Comparison of ENCODE assay signal across 21 cellular contexts in the genomic region with DNA sequence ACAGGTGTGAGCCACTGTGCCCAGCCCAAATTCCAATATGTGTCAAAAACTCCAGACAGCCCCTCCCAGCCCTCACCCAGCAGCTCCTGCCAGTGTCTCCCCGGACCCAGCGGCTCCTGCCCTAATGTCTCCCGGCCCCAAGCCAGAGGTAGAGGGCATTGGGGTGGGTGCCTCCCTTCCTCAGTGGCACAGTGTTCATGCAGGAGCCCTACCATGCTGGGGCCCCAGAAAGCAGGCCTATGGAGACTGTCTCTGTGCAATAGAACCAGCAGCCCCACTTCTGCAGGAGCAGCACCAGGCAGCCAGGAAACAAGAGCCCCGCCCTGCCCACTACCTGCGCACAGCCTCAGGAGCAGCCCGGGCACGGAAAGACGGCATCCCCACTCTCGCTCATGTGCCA.
A peak's percentile ranks its signal among the peaks of the same experiment; 100 is the strongest.
DNase-seq lines count a peak whose midpoint lies in the region; ATAC-seq, FAIRE-seq and TF ChIP-seq lines count a peak whose summit lies in the region.
"Had no signal": no experiment of that assay in that cellular context is flagged by ENCODE, and none has a peak within 500 bp of the region (broad histone marks: within the 10 kb centered on the region; RNA-seq: fewer than 3 reads in every experiment).

No MANE protein-coding gene starts in this region.

- no peak overlapping the region for H3K56ac ChIP-seq in H1 (replicated peaks; ENCODE audit: insufficient read length, low read depth, low read length)

- no peak for FAIRE-seq in H1 (lab: Jason Lieb, UNC)
- FAIRE-seq: A204.1, H54, K562 had no signal

- TF ChIP-seq POLR2A in H1 (IDR thresholded peaks at IDR 0.05; ENCODE audit: control extremely low read depth in 1 of 2, low read depth in 2 of 2, low read length in 2 of 2), result no peak
- no peak for TF ChIP-seq POLR2A in spleen (IDR thresholded peaks at IDR 0.05)

- H3K27ac ChIP-seq in H1 (ENCODE audit: low read depth, low read length) (no peak overlapping the region), lower lobe of right lung (no peak overlapping the region), spleen (no peak overlapping the region)
- H3K27ac ChIP-seq: GM23248, HL-60 had no signal

- no peak overlapping the region for H3K9ac ChIP-seq in H1 (replicated peaks in 1 of 4; ENCODE audit: extremely low read depth in 1 of 4, low read depth in 3 of 4, low read length in 3 of 4)
- H3K9ac ChIP-seq: GM23248 had no signal

- H3K27me3 ChIP-seq in H1 (replicated peaks in 1 of 4; ENCODE audit: control insufficient read depth in 3 of 4, extremely low read depth in 1 of 4, insufficient read depth in 3 of 4, low read length in 3 of 4), result no peaks in the 10 kb centered on the region
- H3K27me3 ChIP-seq in lower lobe of right lung (ENCODE audit: low read depth), result no peaks in the 10 kb centered on the region
- H3K27me3 ChIP-seq in spleen (replicated peaks in 1 of 7), result no peaks in the 10 kb centered on the region
- H3K27me3 ChIP-seq: BE2C had no signal

- no peak overlapping the region for H3K4me2 ChIP-seq in H1 (ENCODE audit: insufficient read depth in 1 of 2, low read depth in 2 of 2, low read length in 2 of 2)

- H4K20me1 ChIP-seq in H1 (replicated peaks in 1 of 2; ENCODE audit: control insufficient read depth in 1 of 2, insufficient read depth in 2 of 2, low read length in 2 of 2), result peaks cover under 1 to 2% of the 10 kb centered on the region in 2 experiments

- no peak overlapping the region for H3K4me3 ChIP-seq in H1 (ENCODE audit: extremely low read depth in 1 of 4, insufficient read depth in 2 of 4, low read depth in 3 of 4, low read length in 4 of 4)
- H3K4me3 ChIP-seq in lower lobe of right lung, result no peak overlapping the region
- H3K4me3 ChIP-seq in spleen, result no peak overlapping the region
- H3K4me3 ChIP-seq: GM23248, K562 had no signal

- no peak overlapping the region for H2BK120ac ChIP-seq in H1 (replicated peaks; ENCODE audit: low read depth, low read length)

- H2BK5ac ChIP-seq in H1 (ENCODE audit: low read depth, low read length), result no peak overlapping the region

- peaks cover 0 to 3% of the 10 kb centered on the region in 2 experiments; a peak in 1 of 4 replicates for H3K79me2 ChIP-seq in H1 (ENCODE audit: control insufficient read depth in 1 of 2, insufficient read depth in 2 of 2, low read length in 2 of 2)

- CTCF ChIA-PET in H1 (lab: Charles Lee; ENCODE audit: partially characterized antibody), result interaction anchor here (1.4 kb wide), 1 partner anchor 138 kb away, joined by 3 read pairs; no protein-coding TSS in a partner anchor

- H3K4me3 Mint-ChIP-seq in central memory CD8-positive, alpha-beta T cell, result no peak overlapping the region
- H3K4me3 Mint-ChIP-seq: CD4-positive, alpha-beta T cell had no signal

- no peak overlapping the region for H3K23ac ChIP-seq in H1 (ENCODE audit: insufficient read length)

- H3K23me2 ChIP-seq in H1 (ENCODE audit: low read depth, low read length), result no peaks in the 10 kb centered on the region

- peak overlapping the region; percentile 71 for H3K27ac Mint-ChIP-seq in central memory CD8-positive, alpha-beta T cell (ENCODE audit: low read depth)
- H3K27ac Mint-ChIP-seq: CD4-positive, alpha-beta T cell had no signal

- H3K9me3 Mint-ChIP-seq in central memory CD8-positive, alpha-beta T cell, result no peaks in the 10 kb centered on the region
- H3K9me3 Mint-ChIP-seq: CD4-positive, alpha-beta T cell had no signal

- H2AFZ ChIP-seq in H1 (ENCODE audit: low read length), result no peak overlapping the region
- H2AFZ ChIP-seq: GM23248 had no signal

- H2AK5ac ChIP-seq in H1 (ENCODE audit: low read depth, low read length), result no peak overlapping the region

- intact Hi-C loops in lower lobe of right lung (cut with DNase I), result no loop called here
- intact Hi-C loops in spleen (cut with DNase I; ENCODE audit: low total_unique reads), result loop anchor here (10.0 kb wide), 2 partner anchors 112 to 302 kb away; no protein-coding TSS in a partner anchor

- TF ChIP-seq CTCF in H1 (IDR thresholded peaks at IDR 0.05; ENCODE audit: control extremely low read depth in 1 of 3, insufficient read depth in 1 of 3, low read depth in 1 of 3, low read length in 3 of 3), result no peak
- TF ChIP-seq CTCF in lower lobe of right lung (IDR thresholded peaks at IDR 0.05), result no peak
- no peak for TF ChIP-seq CTCF in spleen (IDR thresholded peaks at IDR 0.05 in 8 of 11, conservative IDR thresholded peaks at IDR 0.05 in 3 of 11)

- H3K9me3 ChIP-seq in H1 (ENCODE audit: insufficient read depth in 2 of 2, low read depth in 1 of 2, low read length in 1 of 2) (no peaks in the 10 kb centered on the region), lower lobe of right lung (no peaks in the 10 kb centered on the region), spleen (no peaks in the 10 kb centered on the region)
- H3K9me3 ChIP-seq: BE2C had no signal

- no peak overlapping the region for H3K4ac ChIP-seq in H1 (replicated peaks; ENCODE audit: insufficient read length, low read depth, low read length)

- POLR2A ChIA-PET in H1 (lab: Charles Lee; ENCODE audit: partially characterized antibody), result interaction anchor here (1.4 kb wide), 1 partner anchor 8 kb away, joined by 3 read pairs; no protein-coding TSS in a partner anchor

- H3K27me3 Mint-ChIP-seq in central memory CD8-positive, alpha-beta T cell, result no peaks in the 10 kb centered on the region
- H3K27me3 Mint-ChIP-seq: CD4-positive, alpha-beta T cell had no signal

- H2BK20ac ChIP-seq in H1 (ENCODE audit: low read length), result no peak overlapping the region

- H3K36me3 ChIP-seq in H1 (ENCODE audit: control insufficient read depth in 2 of 4, insufficient read depth in 4 of 4, low read length in 3 of 4) (no peaks in the 10 kb centered on the region), lower lobe of right lung (peaks cover 4% of the 10 kb centered on the region), spleen (peaks cover 0 to 9% (median 0%) of the 10 kb centered on the region in 6 donors)
- H3K36me3 ChIP-seq: BE2C had no signal

- H3K79me1 ChIP-seq in H1 (ENCODE audit: low read depth, low read length), result no peaks in the 10 kb centered on the region; the same call in 1 of the 2 replicates

- TF ChIP-seq EP300 in H1 (IDR thresholded peaks at IDR 0.05; ENCODE audit: borderline replicate concordance in 1 of 2, low read depth in 2 of 2, low read length in 2 of 2), result no peak

- ATAC-seq in central memory CD8-positive, alpha-beta T cell (replicated peaks; ENCODE audit: extremely low read depth, poor library complexity, severe bottlenecking), result no peak
- ATAC-seq in lower lobe of right lung (no peak), GM19351 (IDR thresholded peaks at IDR 0.05; ENCODE audit: unreplicated experiment) (no peak)
- ATAC-seq: K562 had no signal

- peaks cover 50% of the 10 kb centered on the region for H3K4me1 Mint-ChIP-seq in central memory CD8-positive, alpha-beta T cell

- TF ChIP-seq RAD21 in H1 (IDR thresholded peaks at IDR 0.05 in 1 of 2, conservative IDR thresholded peaks at IDR 0.05 in 1 of 2; ENCODE audit: low read depth in 2 of 2, low read length in 2 of 2), result no peak

- H3K36me3 Mint-ChIP-seq in central memory CD8-positive, alpha-beta T cell (ENCODE audit: insufficient read depth), result peaks cover 4% of the 10 kb centered on the region

- H2BK15ac ChIP-seq in H1 (ENCODE audit: low read length), result no peak overlapping the region

- DNase-seq in central memory CD8-positive, alpha-beta T cell (ENCODE audit: low spot score in 2 of 2), result no peak
- DNase-seq in H1 (ENCODE audit: low read depth in 1 of 2, low spot score in 2 of 2) (no peak), lower lobe of right lung (peak; percentile 32), spleen (peak; percentile 40), COR-L47 (lab: John Stamatoyannopoulos, UW) (no peak)
- DNase-seq in stimulated activated CD4-positive, alpha-beta T cell treated with anti-CD3 and anti-CD28 coated beads, Interleukin-4, amount 100 ng/mL, for 4 hours, result no peak
- DNase-seq: ACHN; BE2C; C1 segment of cervical spinal cord; CD4-positive, alpha-beta T cell; DMS153; DMS79; GDM1; GM23248; HCEC 1CT; IMR-90 had no signal

- no peak overlapping the region for H4K91ac ChIP-seq in H1 (replicated peaks; ENCODE audit: insufficient read length, low read length)

- peaks cover 3 to 10% (median 8%) of the 10 kb centered on the region in 4 experiments for H3K4me1 ChIP-seq in H1 (replicated peaks in 1 of 4; ENCODE audit: control insufficient read depth in 3 of 4, insufficient read depth in 4 of 4, low read length in 3 of 4)
- H3K4me1 ChIP-seq in lower lobe of right lung, result peaks cover 10% of the 10 kb centered on the region
- peaks cover 0 to 26% (median 15%) of the 10 kb centered on the region in 6 donors for H3K4me1 ChIP-seq in spleen

- H2BK12ac ChIP-seq in H1 (ENCODE audit: low read depth, low read length), result 0 out of 2 replicates have a peak overlapping the region, but pooled peaks have one; percentile 27

- no peak overlapping the region for H3K18ac ChIP-seq in H1 (ENCODE audit: extremely low read depth, low read length)

- no peak overlapping the region for H4K5ac ChIP-seq in H1 (ENCODE audit: insufficient read length, low read depth, low read length)

- no peak overlapping the region for H4K8ac ChIP-seq in H1 (ENCODE audit: extremely low read depth, insufficient read depth, low read length)

- H3K14ac ChIP-seq in H1 (ENCODE audit: insufficient read length), result no peak overlapping the region

- WGBS in H1 (ENCODE audit: extremely low coverage in 1 of 2, insufficient coverage in 1 of 2, insufficient read length in 1 of 2, insufficient replicate concordance in 2 of 2, low coverage in 1 of 2, low lambda C conversion rate in 2 of 2, missing lambda C conversion rate in 1 of 2), 2 experiments, result 96% methylated on average over 9 of the region's 9 CpGs; no CpG with 5 or more reads in 1 of the 2 experiments
- 96 to 99% (median 97%) methylated on average over 9 of the region's 9 CpGs for WGBS in spleen, 5 donors

TF ChIP-seq in H1, 55 proteins besides CTCF, POLR2A, EP300 and RAD21 (continues in another document):
- no peak for TF ChIP-seq CHD2 (IDR thresholded peaks at IDR 0.05; ENCODE audit: low read length)
- TF ChIP-seq TEAD4 (IDR thresholded peaks at IDR 0.05; ENCODE audit: low read depth, low read length), result no peak
- TF ChIP-seq BACH1 (IDR thresholded peaks at IDR 0.05; ENCODE audit: low read length), result no peak
- TF ChIP-seq, protein P1, sequence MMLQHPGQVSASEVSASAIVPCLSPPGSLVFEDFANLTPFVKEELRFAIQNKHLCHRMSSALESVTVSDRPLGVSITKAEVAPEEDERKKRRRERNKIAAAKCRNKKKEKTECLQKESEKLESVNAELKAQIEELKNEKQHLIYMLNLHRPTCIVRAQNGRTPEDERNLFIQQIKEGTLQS (IDR thresholded peaks at IDR 0.05; ENCODE audit: insufficient read depth, low read depth, low read length), result no peak
- no peak for TF ChIP-seq GABPA (IDR thresholded peaks at IDR 0.05; ENCODE audit: borderline replicate concordance, insufficient read depth, low read length)
- TF ChIP-seq TAF7 (optimal IDR thresholded peaks at IDR 0.05; ENCODE audit: borderline replicate concordance, low read depth, low read length), result no peak
- TF ChIP-seq TBP (IDR thresholded peaks at IDR 0.05; ENCODE audit: low read depth, low read length), result no peak
- no peak for TF ChIP-seq HDAC2 (IDR thresholded peaks at IDR 0.05; ENCODE audit: borderline replicate concordance in 1 of 2, low read depth in 2 of 2, low read length in 2 of 2)
- no peak for TF ChIP-seq SP1 (IDR thresholded peaks at IDR 0.05; ENCODE audit: low read depth, low read length)
- no peak for TF ChIP-seq RFX5 (IDR thresholded peaks at IDR 0.05; ENCODE audit: borderline replicate concordance, low read depth, low read length)

Comparison
In these comparisons a context has a peak if more than half of its experiments do, and no peak if none do; other contexts are left out.
1. DNase-seq: peak in lower lobe of right lung (single experiment) and spleen (single experiment); none in central memory CD8-positive, alpha-beta T cell (0 of 2), H1 (0 of 2), stimulated activated CD4-positive, alpha-beta T cell treated with anti-CD3 and anti-CD28 coated beads, Interleukin-4, amount 100 ng/mL, for 4 hours (0 of 2) and COR-L47 (single experiment).